ENCODE assay signal across 31 cellular contexts in genomic region chr12:42288544-42288943, GRCh38.
"Had no signal": no experiment of that assay in that cellular context is flagged by ENCODE, and none has a peak within 500 bp of the region (broad histone marks: within the 10 kb centered on the region; RNA-seq: fewer than 3 reads in every experiment).

No MANE protein-coding gene starts in this region.

- H3K4me3 ChIP-seq: adrenal gland, body of pancreas, breast epithelium had no signal

- H3K9me3 ChIP-seq: adrenal gland, body of pancreas, breast epithelium had no signal

- ATAC-seq: activated CD8-positive, alpha-beta T cell treated with anti-CD3 and anti-CD28 coated beads for 36 hours; activated naive CD4-positive, alpha-beta T cell treated with anti-CD3 and anti-CD28 coated beads, Interleukin-2, amount 50 U/mL, for 72 hours; activated T-cell treated with anti-CD3 and anti-CD28 coated beads, Interleukin-2, amount 50 U/mL, for 4 hours; activated T-cell treated with anti-CD3 and anti-CD28 coated beads, Interleukin-2, amount 50 U/mL, for 72 hours; activated T-helper 17 cell treated with anti-CD3 and anti-CD28 coated beads, Interleukin-2, amount 50 U/mL, for 72 hours; body of pancreas had no signal

- H3K27me3 ChIP-seq: adrenal gland, body of pancreas, brain microvascular endothelial cell, breast epithelium had no signal

- DNase-seq: activated B cell treated with CpG ODN at 0.5 μM for 24 hours; activated CD4-positive, alpha-beta memory T cell treated with anti-CD3 and anti-CD28 coated beads for 36 hours; activated CD4-positive, alpha-beta T cell treated with anti-CD3 and anti-CD28 coated beads for 4 hours; activated CD4-positive, alpha-beta T cell treated with anti-CD3 and anti-CD28 coated beads, Interleukin-2, amount 10 ng/mL, durations not matched to agents 24 days and 14 days; activated CD4-positive, alpha-beta T cell treated with anti-CD3 and anti-CD28 coated beads, Interleukin-2, amount 50 U/mL, for 1 hour; activated CD4-positive, alpha-beta T cell treated with anti-CD3 and anti-CD28 coated beads, Interleukin-2, amount 50 U/mL, for 4 hours; activated CD4-positive, CD25-positive, alpha-beta regulatory T cell treated with anti-CD3 and anti-CD28 coated beads, Interleukin-2, amount 50 U/mL, for 72 hours; activated CD8-positive, alpha-beta memory T cell treated with anti-CD3 and anti-CD28 coated beads, Interleukin-2, amount 50 U/mL, for 4 hours; activated CD8-positive, alpha-beta T cell treated with anti-CD3 and anti-CD28 coated beads for 36 hours; activated effector memory CD4-positive, alpha-beta T cell treated with anti-CD3 and anti-CD28 coated beads, Interleukin-2, amount 50 U/mL, for 16 hours; activated gamma-delta T cell treated with Interleukin-2 at 50 U/mL for 16 hours; activated naive CD4-positive, alpha-beta T cell; activated naive CD4-positive, alpha-beta T cell treated with anti-CD3 and anti-CD28 coated beads for 36 hours; activated naive CD4-positive, alpha-beta T cell treated with anti-CD3 and anti-CD28 coated beads, Interleukin-2, amount 50 U/mL, for 16 hours; activated naive CD8-positive, alpha-beta T cell treated with anti-CD3 and anti-CD28 coated beads for 36 hours; activated T-cell treated with anti-CD3 and anti-CD28 coated beads for 4 hours; activated T-cell treated with anti-CD3 and anti-CD28 coated beads, Interleukin-2, amount 50 U/mL, for 1 hour; activated T-cell treated with anti-CD3 and anti-CD28 coated beads, Interleukin-2, amount 50 U/mL, for 4 hours; activated T-cell treated with anti-CD3 and anti-CD28 coated beads, Interleukin-2, amount 50 U/mL, for 72 hours; adrenal gland; amniotic stem cell; aorta; body of pancreas; brain microvascular endothelial cell; central memory CD4-positive, alpha-beta T cell; T-helper 2 cell; T-helper 9 cell had no signal

- H3K4me1 ChIP-seq: body of pancreas, breast epithelium had no signal

- H3K36me3 ChIP-seq: adrenal gland, brain microvascular endothelial cell, breast epithelium had no signal

- H3K27ac ChIP-seq: adrenal gland, body of pancreas, brain microvascular endothelial cell, breast epithelium, VCaP had no signal
